Comparison of ENCODE assay signal across 17 cellular contexts in genomic region chr6:127517698-127518097, GRCh38. TPM values are rescaled to one million over a fixed set of nuclear protein-coding genes. Genes with fewer than 3 reads are reported as not detected.
A peak's percentile ranks its signal among the peaks of the same experiment; 100 is the strongest.
DNase-seq lines count a peak whose midpoint lies in the region; ATAC-seq and TF ChIP-seq lines count a peak whose summit lies in the region.
"Had no signal": no experiment of that assay in that cellular context is flagged by ENCODE, and none has a peak within 500 bp of the region (broad histone marks: within the 10 kb centered on the region; RNA-seq: fewer than 3 reads in every experiment).

No MANE protein-coding gene starts in this region.

- BruUV-seq in OCI-LY7 (replicated peaks; lab: Mats Ljungman, UMichigan), result no TSS peak

- H4K20me1 ChIP-seq in OCI-LY7 (ENCODE audit: insufficient read depth, low read length), result no peaks in the 10 kb centered on the region

- POLR2A ChIA-PET in OCI-LY7 (lab: Charles Lee), result no interaction called here

- H3K9me3 ChIP-seq in SJSA1 (replicated peaks), result no peaks in the 10 kb centered on the region
- no peaks in the 10 kb centered on the region for H3K9me3 ChIP-seq in endocrine pancreas (ENCODE audit: control insufficient read depth, low read length)
- peaks cover 2% of the 10 kb centered on the region for H3K9me3 ChIP-seq in neuron (ENCODE audit: low read length)
- no peaks in the 10 kb centered on the region for H3K9me3 ChIP-seq in OCI-LY7 (ENCODE audit: low read length)
- H3K9me3 ChIP-seq: BLaER1, breast epithelium, tibial nerve had no signal

- CTCF ChIA-PET in activated CD8-positive, alpha-beta memory T cell treated with anti-CD3 and anti-CD28 coated beads, Interleukin-2, amount 10 ng/mL, durations not matched to agents 7 days and 5 days (lab: Charles Lee), result interaction anchor here (1.4 to 9.9 kb wide), 11 partner anchors 10 to 251 kb away, joined by 3 to 257 read pairs (median 9); partner anchors contain the start of gene RNF146
- CTCF ChIA-PET in OCI-LY7 (lab: Charles Lee; ENCODE audit: unreplicated experiment), result no interaction called here

- peaks cover 11% of the 10 kb centered on the region for H3K36me3 Mint-ChIP-seq in activated CD8-positive, alpha-beta memory T cell treated with anti-CD3 and anti-CD28 coated beads, Interleukin-2, amount 10 ng/mL, durations not matched to agents 7 days and 5 days

- no peaks in the 10 kb centered on the region for H3K79me2 ChIP-seq in OCI-LY7 (ENCODE audit: insufficient read depth, low read depth, low read length)

- DNase-seq in activated CD8-positive, alpha-beta memory T cell treated with anti-CD3 and anti-CD28 coated beads, Interleukin-2, amount 10 ng/mL, durations not matched to agents 7 days and 5 days, result no peak
- no peak for DNase-seq in activated CD8-positive, alpha-beta memory T cell treated with anti-CD3 and anti-CD28 coated beads for 24 hours
- DNase-seq in SJSA1 (ENCODE audit: low read depth in 1 of 2, low spot score in 2 of 2), result no peak
- DNase-seq in OCI-LY7 (ENCODE audit: low spot score), result no peak
- no peak for DNase-seq in glomerular visceral epithelial cell (ENCODE audit: extremely low spot score)
- DNase-seq in iPS-NIHi7 (ENCODE audit: extremely low spot score), result no peak
- DNase-seq: effector CD8-positive, alpha-beta T cell; foreskin keratinocyte; HCEC 1CT; islet precursor cell; KBM-7; NCI-H1694 had no signal

- peak overlapping the region; percentile 78 for H3K4me3 Mint-ChIP-seq in activated CD8-positive, alpha-beta memory T cell treated with anti-CD3 and anti-CD28 coated beads, Interleukin-2, amount 10 ng/mL, durations not matched to agents 7 days and 5 days

- peaks cover 27% of the 10 kb centered on the region for H3K4me1 ChIP-seq in SJSA1 (replicated peaks)
- H3K4me1 ChIP-seq in endocrine pancreas (ENCODE audit: control insufficient read depth, insufficient read depth, low read length), result peaks cover 26% of the 10 kb centered on the region
- H3K4me1 ChIP-seq in neuron (ENCODE audit: insufficient read depth, low read length), result peaks cover 25% of the 10 kb centered on the region
- H3K4me1 ChIP-seq in OCI-LY7 (ENCODE audit: insufficient read depth, low read length, poor library complexity, severe bottlenecking), result no peaks in the 10 kb centered on the region
- H3K4me1 ChIP-seq: breast epithelium, foreskin keratinocyte had no signal

- intact Hi-C loops in OCI-LY7 (cut with micrococcal nuclease; ENCODE audit: unreplicated experiment), result loop anchor here (2.0 kb wide), 1 partner anchor 251 kb away; the partner anchor contains the start of gene RNF146

- no peak overlapping the region for H3K9ac ChIP-seq in endocrine pancreas (ENCODE audit: control insufficient read depth, insufficient read depth, low read length)
- H3K9ac ChIP-seq: BLaER1 had no signal

- H3K27me3 ChIP-seq in SJSA1 (replicated peaks), result no peaks in the 10 kb centered on the region; the same call in 1 of the 2 replicates
- H3K27me3 ChIP-seq in endocrine pancreas (ENCODE audit: control insufficient read depth, insufficient read depth, low read length), result peaks cover 2% of the 10 kb centered on the region
- no peaks in the 10 kb centered on the region for H3K27me3 ChIP-seq in neuron (ENCODE audit: insufficient read depth, low read length)

- H3K27ac ChIP-seq in SJSA1, result no peak overlapping the region
- H3K27ac ChIP-seq in OCI-LY7 (ENCODE audit: low read depth, low read length, poor library complexity, severe bottlenecking), result no peak overlapping the region
- H3K27ac ChIP-seq: BLaER1, breast epithelium, foreskin keratinocyte, tibial nerve had no signal

- no peaks in the 10 kb centered on the region for H3K9me3 Mint-ChIP-seq in activated CD8-positive, alpha-beta memory T cell treated with anti-CD3 and anti-CD28 coated beads, Interleukin-2, amount 10 ng/mL, durations not matched to agents 7 days and 5 days (ENCODE audit: low read depth)

- H3K4me1 Mint-ChIP-seq in activated CD8-positive, alpha-beta memory T cell treated with anti-CD3 and anti-CD28 coated beads, Interleukin-2, amount 10 ng/mL, durations not matched to agents 7 days and 5 days, result peaks cover 46% of the 10 kb centered on the region

- no peak for ATAC-seq in activated CD8-positive, alpha-beta memory T cell treated with anti-CD3 and anti-CD28 coated beads, Interleukin-2, amount 10 ng/mL, durations not matched to agents 7 days and 5 days
- ATAC-seq: foreskin keratinocyte had no signal

- H3K36me3 ChIP-seq in SJSA1 (peaks cover 16% of the 10 kb centered on the region), endocrine pancreas (ENCODE audit: control insufficient read depth, insufficient read depth, low read length) (no peaks in the 10 kb centered on the region), neuron (ENCODE audit: insufficient read depth, low read length) (peaks cover 30% of the 10 kb centered on the region), OCI-LY7 (ENCODE audit: insufficient read depth, low read length) (no peaks in the 10 kb centered on the region)
- H3K36me3 ChIP-seq: BLaER1, breast epithelium, tibial nerve had no signal

- H3K27ac Mint-ChIP-seq in activated CD8-positive, alpha-beta memory T cell treated with anti-CD3 and anti-CD28 coated beads, Interleukin-2, amount 10 ng/mL, durations not matched to agents 7 days and 5 days, result no peak overlapping the region

- H2AFZ ChIP-seq in neuron (ENCODE audit: low read depth, low read length), result no peak overlapping the region
- H2AFZ ChIP-seq in OCI-LY7 (ENCODE audit: low read length), result no peak overlapping the region

- peaks cover 29% of the 10 kb centered on the region for H3K27me3 Mint-ChIP-seq in activated CD8-positive, alpha-beta memory T cell treated with anti-CD3 and anti-CD28 coated beads, Interleukin-2, amount 10 ng/mL, durations not matched to agents 7 days and 5 days

- H3K4me3 ChIP-seq in SJSA1, result peak overlapping the region; percentile 42
- H3K4me3 ChIP-seq in endocrine pancreas (ENCODE audit: control insufficient read depth, insufficient read depth, low read length), result peak overlapping the region; percentile 67
- H3K4me3 ChIP-seq in neuron (ENCODE audit: low read length), result peak overlapping the region; percentile 88
- H3K4me3 ChIP-seq in OCI-LY7 (ENCODE audit: low read depth, low read length, poor library complexity, severe bottlenecking), result no peak overlapping the region
- H3K4me3 ChIP-seq: BLaER1, breast epithelium, tibial nerve had no signal

- no peaks in the 10 kb centered on the region for H3K9me2 ChIP-seq in OCI-LY7 (ENCODE audit: insufficient read depth, low read length)

- no peak overlapping the region for H3K4me2 ChIP-seq in OCI-LY7 (ENCODE audit: low read length)

- TF ChIP-seq CTCF in OCI-LY7 (conservative IDR thresholded peaks at IDR 0.05; ENCODE audit: low read length), result no peak

RNA-seq across cellular contexts. Expression of gene KIAA0408, which starts 58.5 kb away (rescaled TPM):
- 10 to 100 TPM in 1 of 2 experiments, 1 to 10 TPM in 1; 9.9 to 25.6 TPM for total RNA-seq in activated CD8-positive, alpha-beta memory T cell treated with anti-CD3 and anti-CD28 coated beads, Interleukin-2, amount 10 ng/mL, durations not matched to agents 7 days and 5 days
- total RNA-seq in SJSA1 (2014; rRNA removed; shearing (Covaris generic)), result 5.1 and 5.8 TPM in 2 replicates
- total RNA-seq in OCI-LY7 (2014; rRNA removed; shearing (Covaris generic)), result 0.44 TPM in 1 of 2 replicates, not detected in the other
- 0.46 and 0.74 TPM in 2 replicates for total RNA-seq in OCI-LY7 (2022)
- total RNA-seq: foreskin keratinocyte had no signal

RNA-seq across cellular contexts. Expression of gene C6orf58, which starts 59.3 kb away (rescaled TPM):
- not detected for total RNA-seq in activated CD8-positive, alpha-beta memory T cell treated with anti-CD3 and anti-CD28 coated beads, Interleukin-2, amount 10 ng/mL, durations not matched to agents 7 days and 5 days
- not detected in 2 replicates for total RNA-seq in SJSA1 (2014; rRNA removed; shearing (Covaris generic))
- total RNA-seq in OCI-LY7 (2014; rRNA removed; shearing (Covaris generic)), result not detected in 2 replicates
- total RNA-seq in OCI-LY7 (2022), result not detected in 2 replicates
- total RNA-seq: tibial nerve had no signal
